8 cellular contexts compared by ENCODE assay signal in genomic region chr17:60135951-60136666, GRCh38. TPM values are rescaled to one million over a fixed set of nuclear protein-coding genes. Genes with fewer than 3 reads are reported as not detected.
A peak's percentile ranks its signal among the peaks of the same experiment; 100 is the strongest.
DNase-seq lines count a peak whose midpoint lies in the region; ATAC-seq and TF ChIP-seq lines count a peak whose summit lies in the region.

No MANE protein-coding gene starts in this region.

- H3K4me1 Mint-ChIP-seq in natural killer cell treated with Interleukin-12 subunit alpha and Interleukin-12 subunit beta and Interleukin-15 and Interleukin-18, amount 100 ng/mL, for 72 hours (ENCODE audit: low read depth in 2 of 2) = peaks cover 20 to 26% of the 10 kb centered on the region in 2 donors

- no peaks in the 10 kb centered on the region for H3K79me2 ChIP-seq in Karpas-422 (ENCODE audit: low read length)

- no peak overlapping the region for H2AFZ ChIP-seq in Karpas-422 (ENCODE audit: low read length)

- H3K27ac ChIP-seq in AG04450 (ENCODE audit: low read depth, low read length) (no peak overlapping the region), Karpas-422 (ENCODE audit: low read length) (no peak overlapping the region), coronary artery (no peak overlapping the region)

- POLR2A ChIA-PET in AG04450 (lab: Yijun Ruan, JAX) = no interaction called here

- no peak for DNase-seq in AG04450 (ENCODE audit: low read depth, low spot score)
- DNase-seq in Karpas-422 = peak; percentile 54
- no peak for DNase-seq in coronary artery (ENCODE audit: low spot score)
- DNase-seq in natural killer cell treated with Interleukin-12 subunit alpha and Interleukin-12 subunit beta and Interleukin-15 and Interleukin-18, amount 100 ng/mL, for 72 hours (ENCODE audit: low spot score) = peak; percentile 38
- DNase-seq in NCI-H2107 treated with DMSO at 0.1 percent for 48 hours (lab: John Stamatoyannopoulos, UW; ENCODE audit: unreplicated experiment) = no peak
- DNase-seq in NCI-H510A (lab: John Stamatoyannopoulos, UW) = no peak
- no peak for DNase-seq in HPDE6-E6E7 (ENCODE audit: extremely low spot score)
- DNase-seq in SIG-M5 treated with dmso at 0.1 percent for 504 hours (lab: John Stamatoyannopoulos, UW; ENCODE audit: unreplicated experiment) = no peak

- no peaks in the 10 kb centered on the region for H3K9me2 ChIP-seq in Karpas-422 (replicated peaks; ENCODE audit: insufficient read depth, low read length)

- peaks cover 16% of the 10 kb centered on the region; the same call in 1 of the 2 replicates for H3K9me3 ChIP-seq in AG04450 (ENCODE audit: control insufficient read depth, insufficient read depth, low read length)
- no peaks in the 10 kb centered on the region for H3K9me3 ChIP-seq in Karpas-422 (ENCODE audit: low read length)

- CTCF ChIA-PET in AG04450 (lab: Charles Lee) = no interaction called here

- no peaks in the 10 kb centered on the region for H3K9me3 Mint-ChIP-seq in natural killer cell treated with Interleukin-12 subunit alpha and Interleukin-12 subunit beta and Interleukin-15 and Interleukin-18, amount 100 ng/mL, for 72 hours

- H3K36me3 ChIP-seq in Karpas-422 (ENCODE audit: insufficient read depth, low read length) = no peaks in the 10 kb centered on the region

- no peak overlapping the region for H3K4me2 ChIP-seq in Karpas-422 (ENCODE audit: low read depth, low read length, poor library complexity, severe bottlenecking)

- no peak overlapping the region for H3K27ac Mint-ChIP-seq in natural killer cell treated with Interleukin-12 subunit alpha and Interleukin-12 subunit beta and Interleukin-15 and Interleukin-18, amount 100 ng/mL, for 72 hours

- H3K27me3 ChIP-seq in AG04450 (ENCODE audit: control insufficient read depth, insufficient read depth, low read length) = peaks cover 29% of the 10 kb centered on the region
- H3K27me3 ChIP-seq in Karpas-422 (ENCODE audit: low read length) = no peaks in the 10 kb centered on the region

- no peak for ATAC-seq in natural killer cell treated with Interleukin-12 subunit alpha and Interleukin-12 subunit beta and Interleukin-15 and Interleukin-18, amount 100 ng/mL, for 72 hours

- no peaks in the 10 kb centered on the region for H4K20me1 ChIP-seq in Karpas-422 (ENCODE audit: insufficient read depth, low read depth, low read length)

- H3K36me3 Mint-ChIP-seq in natural killer cell treated with Interleukin-12 subunit alpha and Interleukin-12 subunit beta and Interleukin-15 and Interleukin-18, amount 100 ng/mL, for 72 hours = no peaks in the 10 kb centered on the region

- H3K9ac ChIP-seq in Karpas-422 (ENCODE audit: low read length) = no peak overlapping the region

- TF ChIP-seq CTCF in AG04450 (IDR thresholded peaks at IDR 0.05; ENCODE audit: low read depth, low read length) = no peak
- no peak for TF ChIP-seq CTCF in coronary artery (IDR thresholded peaks at IDR 0.05)

- H3K4me1 ChIP-seq in Karpas-422 (ENCODE audit: low read length) = peaks cover 12% of the 10 kb centered on the region

- H3K4me3 ChIP-seq in AG04450 (ENCODE audit: low read depth, low read length) = peak overlapping the region; percentile 87
- no peak overlapping the region for H3K4me3 ChIP-seq in Karpas-422 (ENCODE audit: low read length)
- H3K4me3 ChIP-seq in coronary artery = peak overlapping the region; percentile 82

- peaks cover 29 to 52% of the 10 kb centered on the region in 2 donors for H3K27me3 Mint-ChIP-seq in natural killer cell treated with Interleukin-12 subunit alpha and Interleukin-12 subunit beta and Interleukin-15 and Interleukin-18, amount 100 ng/mL, for 72 hours

- H3K4me3 Mint-ChIP-seq in natural killer cell treated with Interleukin-12 subunit alpha and Interleukin-12 subunit beta and Interleukin-15 and Interleukin-18, amount 100 ng/mL, for 72 hours = peak overlapping the region; percentile 96

RNA-seq across cellular contexts. Expression of gene CA4, which starts 13.7 kb away (rescaled TPM):
- polyA plus RNA-seq in AG04450 (2011; rRNA removed) = not detected in 2 replicates
- not detected in 2 replicates for polyA minus RNA-seq in AG04450 (2011; rRNA and poly(A)+ RNA removed)
- not detected in 2 replicates for total RNA-seq in Karpas-422 (2014; rRNA removed; shearing (Covaris generic); ENCODE audit: low replicate concordance)
- total RNA-seq in natural killer cell treated with Interleukin-12 subunit alpha and Interleukin-12 subunit beta and Interleukin-15 and Interleukin-18, amount 100 ng/mL, for 72 hours = not detected

RNA-seq across cellular contexts. Expression of gene HEATR6, which starts 57.4 kb away (rescaled TPM):
- 23.5 and 23.7 TPM in 2 replicates for polyA plus RNA-seq in AG04450 (2011; rRNA removed)
- polyA minus RNA-seq in AG04450 (2011; rRNA and poly(A)+ RNA removed) = 35.7 and 42.3 TPM in 2 replicates
- 12.3 and 12.7 TPM in 2 replicates for total RNA-seq in Karpas-422 (2014; rRNA removed; shearing (Covaris generic); ENCODE audit: low replicate concordance)
- total RNA-seq in natural killer cell treated with Interleukin-12 subunit alpha and Interleukin-12 subunit beta and Interleukin-15 and Interleukin-18, amount 100 ng/mL, for 72 hours = 10 to 100 TPM; 18.5 to 21.3 TPM

Comparison
In these comparisons a context has a peak if more than half of its experiments do, and no peak if none do; other contexts are left out.
1. DNase-seq: peak in Karpas-422 (single experiment) and natural killer cell treated with Interleukin-12 subunit alpha and Interleukin-12 subunit beta and Interleukin-15 and Interleukin-18, amount 100 ng/mL, for 72 hours (single experiment); none in AG04450 (single experiment), coronary artery (single experiment), NCI-H2107 treated with DMSO at 0.1 percent for 48 hours (single experiment), NCI-H510A (single experiment), HPDE6-E6E7 (single experiment) and SIG-M5 treated with dmso at 0.1 percent for 504 hours (single experiment).